In genomic region chr14:100855256-100855930, GRCh38 we compare ENCODE assay signal across 19 cellular contexts. TPM values are rescaled to one million over a fixed set of nuclear protein-coding genes. Genes with fewer than 3 reads are reported as not detected.
"Had no signal": no experiment of that assay in that cellular context is flagged by ENCODE, and none has a peak within 500 bp of the region (broad histone marks: within the 10 kb centered on the region; RNA-seq: fewer than 3 reads in every experiment).

No MANE protein-coding gene starts in this region.

- FAIRE-seq: colon, islet of Langerhans had no signal

- H3K4me3 ChIP-seq: heart left ventricle, skin epidermis had no signal

- H3K4me3 Mint-ChIP-seq: activated CD8-positive, alpha-beta memory T cell treated with anti-CD3 and anti-CD28 coated beads, Interleukin-2, amount 10 ng/mL, durations not matched to agents 7 days and 5 days; activated naive CD8-positive, alpha-beta T cell treated with anti-CD3 and anti-CD28 coated beads for 36 hours; activated T-cell treated with anti-CD3 and anti-CD28 coated beads, Interleukin-2, amount 50 U/mL, for 4 hours; memory B cell; nephron; stimulated activated naive B cell treated with anti-CD40 and anti-IgM and Interleukin-4, amounts not matched to agents 10 μg/mL and 1 μg/mL and 100 μg/mL, for 72 hours; T-helper 2 cell treated with Interferon-gamma antibody and Interleukin-4, amounts not matched to agents 5 μg/mL and 100 μg/mL, for 36 hours; type B pancreatic cell had no signal

- H3K27ac Mint-ChIP-seq: activated CD8-positive, alpha-beta memory T cell treated with anti-CD3 and anti-CD28 coated beads, Interleukin-2, amount 10 ng/mL, durations not matched to agents 7 days and 5 days; activated naive CD8-positive, alpha-beta T cell treated with anti-CD3 and anti-CD28 coated beads for 36 hours; memory B cell; stimulated activated naive B cell treated with anti-CD40 and anti-IgM and Interleukin-4, amounts not matched to agents 10 μg/mL and 1 μg/mL and 100 μg/mL, for 72 hours; T-helper 2 cell treated with Interferon-gamma antibody and Interleukin-4, amounts not matched to agents 5 μg/mL and 100 μg/mL, for 36 hours; type B pancreatic cell had no signal

- H3K27me3 Mint-ChIP-seq: activated CD8-positive, alpha-beta memory T cell treated with anti-CD3 and anti-CD28 coated beads, Interleukin-2, amount 10 ng/mL, durations not matched to agents 7 days and 5 days; activated naive CD8-positive, alpha-beta T cell treated with anti-CD3 and anti-CD28 coated beads for 36 hours; memory B cell had no signal

- H3K9me3 ChIP-seq: heart left ventricle had no signal

- DNase-seq: activated CD4-positive, alpha-beta T cell treated with anti-CD3 and anti-CD28 coated beads, Interleukin-2, amount 50 U/mL, for 48 hours; activated CD4-positive, CD25-positive, alpha-beta regulatory T cell treated with anti-CD3 and anti-CD28 coated beads, Interleukin-2, amount 50 U/mL, for 72 hours; activated CD8-positive, alpha-beta memory T cell treated with anti-CD3 and anti-CD28 coated beads, Interleukin-2, amount 10 ng/mL, durations not matched to agents 7 days and 5 days; activated effector memory CD4-positive, alpha-beta T cell treated with anti-CD3 and anti-CD28 coated beads, Interleukin-2, amount 50 U/mL, for 16 hours; activated naive CD8-positive, alpha-beta T cell treated with anti-CD3 and anti-CD28 coated beads for 36 hours; activated T-cell treated with anti-CD3 and anti-CD28 coated beads, Interleukin-2, amount 50 U/mL, for 4 hours; foreskin melanocyte; stimulated activated naive B cell treated with anti-CD40 and anti-IgM and Interleukin-4, amounts not matched to agents 10 μg/mL and 1 μg/mL and 100 μg/mL, for 72 hours had no signal

- H3K27ac ChIP-seq: heart left ventricle, skin epidermis had no signal

- H3K9me3 Mint-ChIP-seq: activated naive CD8-positive, alpha-beta T cell treated with anti-CD3 and anti-CD28 coated beads for 36 hours; activated T-cell treated with anti-CD3 and anti-CD28 coated beads, Interleukin-2, amount 50 U/mL, for 4 hours; memory B cell; nephron; stimulated activated naive B cell treated with anti-CD40 and anti-IgM and Interleukin-4, amounts not matched to agents 10 μg/mL and 1 μg/mL and 100 μg/mL, for 72 hours; T-helper 2 cell treated with Interferon-gamma antibody and Interleukin-4, amounts not matched to agents 5 μg/mL and 100 μg/mL, for 36 hours; type B pancreatic cell had no signal

- H3K4me1 Mint-ChIP-seq: activated CD8-positive, alpha-beta memory T cell treated with anti-CD3 and anti-CD28 coated beads, Interleukin-2, amount 10 ng/mL, durations not matched to agents 7 days and 5 days; activated naive CD8-positive, alpha-beta T cell treated with anti-CD3 and anti-CD28 coated beads for 36 hours; memory B cell; stimulated activated naive B cell treated with anti-CD40 and anti-IgM and Interleukin-4, amounts not matched to agents 10 μg/mL and 1 μg/mL and 100 μg/mL, for 72 hours had no signal

- H3K36me3 Mint-ChIP-seq: activated CD8-positive, alpha-beta memory T cell treated with anti-CD3 and anti-CD28 coated beads, Interleukin-2, amount 10 ng/mL, durations not matched to agents 7 days and 5 days; activated naive CD8-positive, alpha-beta T cell treated with anti-CD3 and anti-CD28 coated beads for 36 hours; memory B cell; stimulated activated naive B cell treated with anti-CD40 and anti-IgM and Interleukin-4, amounts not matched to agents 10 μg/mL and 1 μg/mL and 100 μg/mL, for 72 hours; type B pancreatic cell had no signal

- H3K36me3 ChIP-seq: heart left ventricle had no signal

- ATAC-seq: activated CD8-positive, alpha-beta memory T cell treated with anti-CD3 and anti-CD28 coated beads, Interleukin-2, amount 10 ng/mL, durations not matched to agents 7 days and 5 days; activated T-cell treated with anti-CD3 and anti-CD28 coated beads, Interleukin-2, amount 50 U/mL, for 4 hours; heart left ventricle; left lobe of liver; stimulated activated naive B cell treated with anti-CD40 and anti-IgM and Interleukin-4, amounts not matched to agents 10 μg/mL and 1 μg/mL and 100 μg/mL, for 72 hours had no signal

RNA-seq across cellular contexts. Expression of gene MEG3, which starts 29.5 kb away (rescaled TPM):
- total RNA-seq: activated CD8-positive, alpha-beta memory T cell treated with anti-CD3 and anti-CD28 coated beads, Interleukin-2, amount 10 ng/mL, durations not matched to agents 7 days and 5 days; osteocyte had no signal

RNA-seq across cellular contexts. Expression of gene RTL1, which starts 48.1 kb away (rescaled TPM):
- total RNA-seq: activated CD8-positive, alpha-beta memory T cell treated with anti-CD3 and anti-CD28 coated beads, Interleukin-2, amount 10 ng/mL, durations not matched to agents 7 days and 5 days; activated naive CD8-positive, alpha-beta T cell treated with anti-CD3 and anti-CD28 coated beads for 36 hours; activated T-cell treated with anti-CD3 and anti-CD28 coated beads, Interleukin-2, amount 50 U/mL, for 4 hours; bronchial epithelial cell; heart left ventricle; left lobe of liver; osteocyte had no signal
- polyA plus RNA-seq: heart left ventricle had no signal
